ENCODE assay signal across 8 cellular contexts in the genomic region with DNA sequence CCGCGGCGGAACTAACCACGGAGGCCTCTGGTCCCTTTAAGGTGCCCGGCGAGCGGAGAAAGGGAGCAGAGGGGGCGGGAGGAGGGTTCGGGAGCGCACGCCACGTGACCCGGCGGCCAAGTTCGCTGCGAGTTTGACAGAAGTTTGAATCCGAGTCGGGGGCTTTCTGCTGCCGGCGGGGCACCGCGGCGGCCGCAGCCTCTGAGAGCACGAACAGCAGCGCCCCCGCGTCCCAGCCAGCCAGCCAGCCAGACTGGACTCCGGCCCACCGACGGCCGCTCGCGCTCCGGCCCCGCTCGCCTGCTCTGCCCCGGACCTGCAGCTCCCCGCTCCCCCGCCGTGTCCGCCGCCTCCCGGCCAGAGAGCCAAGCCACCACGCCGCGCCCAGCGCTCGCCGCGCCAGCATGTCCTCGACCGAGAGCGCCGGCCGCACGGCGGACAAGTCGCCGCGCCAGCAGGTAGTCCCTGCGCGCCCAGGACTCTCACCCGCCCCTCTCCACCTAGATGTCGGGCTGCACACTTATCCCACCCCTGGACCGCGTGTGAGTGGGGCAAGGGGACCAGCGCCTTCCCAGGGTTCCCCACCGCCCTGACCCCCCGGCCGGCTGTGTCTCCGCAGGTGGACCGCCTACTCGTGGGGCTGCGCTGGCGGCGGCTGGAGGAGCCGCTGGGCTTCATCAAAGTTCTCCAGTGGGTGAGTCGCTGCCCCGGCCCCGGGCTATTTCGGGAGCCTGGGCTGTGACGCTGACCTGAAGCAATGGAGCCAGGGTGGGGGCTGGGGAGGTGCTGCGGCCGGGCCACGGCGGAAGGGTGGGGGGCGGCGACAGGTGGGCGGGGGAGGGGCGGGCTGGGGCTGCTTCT. TPM values are rescaled to one million over a fixed set of nuclear protein-coding genes. Genes with fewer than 3 reads are reported as not detected.
A peak's percentile ranks its signal among the peaks of the same experiment; 100 is the strongest.
DNase-seq lines count a peak whose midpoint lies in the region; ATAC-seq and TF ChIP-seq lines count a peak whose summit lies in the region.

A gene (plus strand): TSS at position 107 of the 861 bp plus-strand sequence. CDS start 298 bp downstream, at position 405.

- no peak within 1 kb of the TSS for H3K27ac Mint-ChIP-seq in activated naive CD4-positive, alpha-beta T cell treated with anti-CD3 and anti-CD28 coated beads, Interleukin-2, amount 10 ng/mL, durations not matched to agents 7 days and 5 days

- H3K4me1 ChIP-seq in left ventricle myocardium inferior (peaks cover 35% of the 10 kb centered on the region), prostate gland (replicated peaks) (no peaks in the 10 kb centered on the region)

- H3K27ac ChIP-seq in left ventricle myocardium inferior (replicated peaks) (peak within 1 kb of the TSS; percentile 91), prostate gland (peak within 1 kb of the TSS in 1 of 2 donors; percentile 27)

- H3K27me3 ChIP-seq in left ventricle myocardium inferior (ENCODE audit: low read depth), result peaks cover 78% of the 10 kb centered on the region
- no peaks in the 10 kb centered on the region for H3K27me3 ChIP-seq in prostate gland (replicated peaks; ENCODE audit: insufficient read depth)

- intact Hi-C loops in left ventricle myocardium inferior (cut with micrococcal nuclease) (no loop called here), prostate gland (cut with DNase I) (no loop called here)

- WGBS in prostate gland, result under 1% methylated on average over 63 of the region's 91 CpGs

- ATAC-seq in HG03097 (IDR thresholded peaks at IDR 0.05; ENCODE audit: low FRiP score, unreplicated experiment), result no peak

- DNase-seq in activated naive CD4-positive, alpha-beta T cell treated with Interleukin-2 at 50 U/mL for 16 hours, result peak; percentile 20
- no peak for DNase-seq in activated naive CD4-positive, alpha-beta T cell (lab: John Stamatoyannopoulos, UW)
- DNase-seq in activated naive CD4-positive, alpha-beta T cell treated with anti-CD3 and anti-CD28 coated beads, Interleukin-2, amount 10 ng/mL, durations not matched to agents 7 days and 5 days, result peak; percentile 43
- DNase-seq in left ventricle myocardium inferior, result peak; percentile 64
- no peak for DNase-seq in prostate gland (ENCODE audit: low spot score)
- DNase-seq in NCI-H446 (lab: John Stamatoyannopoulos, UW), result no peak
- no peak for DNase-seq in NCI-H1436 treated with DMSO at 0.1 percent for 48 hours (lab: John Stamatoyannopoulos, UW)

- peak within 1 kb of the TSS; percentile 58 for H3K4me3 Mint-ChIP-seq in activated naive CD4-positive, alpha-beta T cell treated with anti-CD3 and anti-CD28 coated beads, Interleukin-2, amount 10 ng/mL, durations not matched to agents 7 days and 5 days

- H3K36me3 Mint-ChIP-seq in activated naive CD4-positive, alpha-beta T cell treated with anti-CD3 and anti-CD28 coated beads, Interleukin-2, amount 10 ng/mL, durations not matched to agents 7 days and 5 days, result no peaks in the 10 kb centered on the region

- CTCF ChIA-PET in activated naive CD4-positive, alpha-beta T cell treated with anti-CD3 and anti-CD28 coated beads, Interleukin-2, amount 10 ng/mL, durations not matched to agents 7 days and 5 days (lab: Charles Lee), result no interaction called here

- no peaks in the 10 kb centered on the region for H3K9me3 Mint-ChIP-seq in activated naive CD4-positive, alpha-beta T cell treated with anti-CD3 and anti-CD28 coated beads, Interleukin-2, amount 10 ng/mL, durations not matched to agents 7 days and 5 days

- H3K36me3 ChIP-seq in left ventricle myocardium inferior (no peaks in the 10 kb centered on the region), prostate gland (no peaks in the 10 kb centered on the region)

- H3K9me3 ChIP-seq in left ventricle myocardium inferior (replicated peaks) (no peaks in the 10 kb centered on the region), prostate gland (no peaks in the 10 kb centered on the region)

- H3K4me1 Mint-ChIP-seq in activated naive CD4-positive, alpha-beta T cell treated with anti-CD3 and anti-CD28 coated beads, Interleukin-2, amount 10 ng/mL, durations not matched to agents 7 days and 5 days, result peaks cover 11% of the 10 kb centered on the region

- peaks cover 95% of the 10 kb centered on the region for H3K27me3 Mint-ChIP-seq in activated naive CD4-positive, alpha-beta T cell treated with anti-CD3 and anti-CD28 coated beads, Interleukin-2, amount 10 ng/mL, durations not matched to agents 7 days and 5 days

- H3K4me3 ChIP-seq in left ventricle myocardium inferior (peak within 1 kb of the TSS; percentile 84), prostate gland (peak within 1 kb of the TSS; percentile 39 to 49)

- TF ChIP-seq CTCF in left ventricle myocardium inferior (IDR thresholded peaks at IDR 0.05; ENCODE audit: borderline replicate concordance) (peak; percentile 15), prostate gland (IDR thresholded peaks at IDR 0.05) (no peak)

- no peak for TF ChIP-seq POLR2A in prostate gland (IDR thresholded peaks at IDR 0.05)

RNA-seq across cellular contexts. Expression of the gene that starts here (rescaled TPM):
- total RNA-seq in left ventricle myocardium inferior (25.3 TPM), prostate gland (10 to 100 TPM in 1 of 2 donors, 1 to 10 TPM in 1; 1.3 to 48.1 TPM)

Comparison
In these comparisons a context has a peak if more than half of its experiments do, and no peak if none do; other contexts are left out.
1. DNase-seq: peak in activated naive CD4-positive, alpha-beta T cell treated with Interleukin-2 at 50 U/mL for 16 hours (single experiment), activated naive CD4-positive, alpha-beta T cell treated with anti-CD3 and anti-CD28 coated beads, Interleukin-2, amount 10 ng/mL, durations not matched to agents 7 days and 5 days (single experiment) and left ventricle myocardium inferior (single experiment); none in activated naive CD4-positive, alpha-beta T cell (0 of 4), prostate gland (single experiment), NCI-H446 (0 of 2) and NCI-H1436 treated with DMSO at 0.1 percent for 48 hours (single experiment).